Comparison of ENCODE assay signal across 1 cellular context in genomic region chr9:109498195-109499060, GRCh38.
TF ChIP-seq lines count a peak whose summit lies in the region.

Gene PTPN3 (minus strand): TSS chr9:109498307. CDS start chr9:109463434, 34,873 bp downstream.

TF ChIP-seq in HepG2, 621 proteins besides CTCF, POLR2A, EP300 and RAD21 (continued from another document and continues in another):
- TF ChIP-seq FOXK1 (CRISPR knock-in tag; IDR thresholded peaks at IDR 0.05; ENCODE audit: borderline replicate concordance, low read depth) (no peak), ZNF3 (CRISPR knock-in tag; IDR thresholded peaks at IDR 0.05) (peak; percentile 71), ZNF562 (CRISPR knock-in tag; IDR thresholded peaks at IDR 0.05; ENCODE audit: borderline replicate concordance) (no peak), ZNF326 (CRISPR knock-in tag; IDR thresholded peaks at IDR 0.05; ENCODE audit: borderline replicate concordance) (no peak), ATF5 (CRISPR knock-in tag; IDR thresholded peaks at IDR 0.05; ENCODE audit: low read depth) (no peak), HOXA7 (CRISPR knock-in tag; IDR thresholded peaks at IDR 0.05) (no peak), KDM2A (CRISPR knock-in tag; IDR thresholded peaks at IDR 0.05; ENCODE audit: borderline replicate concordance, low read depth) (0 out of 2 replicates have a peak, but pooled peaks have one; percentile 27), ZNF563 (CRISPR knock-in tag; IDR thresholded peaks at IDR 0.05) (no peak), SRSF9 (IDR thresholded peaks at IDR 0.05; ENCODE audit: borderline replicate concordance, insufficient read depth, low read depth, low read length, poor library complexity, severe bottlenecking) (no peak), USF2 (IDR thresholded peaks at IDR 0.05; ENCODE audit: low read depth, low read length) (no peak), USF2 (CRISPR knock-in tag; IDR thresholded peaks at IDR 0.05; ENCODE audit: borderline replicate concordance) (no peak), KDM5B (CRISPR knock-in tag; IDR thresholded peaks at IDR 0.05; ENCODE audit: borderline replicate concordance) (0 out of 2 replicates have a peak, but pooled peaks have one; percentile 32), BATF2 (CRISPR knock-in tag; IDR thresholded peaks at IDR 0.05) (no peak), ZNF580 (CRISPR knock-in tag; IDR thresholded peaks at IDR 0.05; ENCODE audit: borderline replicate concordance, low read depth) (no peak), THAP11 (CRISPR knock-in tag; IDR thresholded peaks at IDR 0.05) (0 out of 2 replicates have a peak, but pooled peaks have one; percentile 12), BHLHE40 (IDR thresholded peaks at IDR 0.05; ENCODE audit: low read length) (no peak), MTF1 (CRISPR knock-in tag; IDR thresholded peaks at IDR 0.05) (no peak), ZNF263 (CRISPR knock-in tag; IDR thresholded peaks at IDR 0.05) (0 out of 2 replicates have a peak, but pooled peaks have one; percentile 25), TFDP1 (CRISPR knock-in tag; IDR thresholded peaks at IDR 0.05; ENCODE audit: borderline replicate concordance) (peak; percentile 42; the same call in 1 of the 2 replicates), SALL1 (CRISPR knock-in tag; IDR thresholded peaks at IDR 0.05) (0 out of 2 replicates have a peak, but pooled peaks have one; percentile 5), NRL (CRISPR knock-in tag; IDR thresholded peaks at IDR 0.05; ENCODE audit: borderline replicate concordance) (peak; percentile 51; the same call in 1 of the 2 replicates), KAT7 (CRISPR knock-in tag; IDR thresholded peaks at IDR 0.05; ENCODE audit: borderline replicate concordance) (0 out of 2 replicates have a peak, but pooled peaks have one; percentile 30), SAFB2 (CRISPR knock-in tag; IDR thresholded peaks at IDR 0.05; ENCODE audit: borderline replicate concordance, low read depth) (no peak), ZNF691 (CRISPR knock-in tag; IDR thresholded peaks at IDR 0.05; ENCODE audit: borderline replicate concordance, low read depth) (peak; percentile 88), ZNF143 (CRISPR knock-in tag; IDR thresholded peaks at IDR 0.05) (no peak), TBX2 (CRISPR knock-in tag; IDR thresholded peaks at IDR 0.05; ENCODE audit: borderline replicate concordance) (no peak), ZNF18 (CRISPR knock-in tag; IDR thresholded peaks at IDR 0.05; ENCODE audit: insufficient replicate concordance) (no peak), ZNF432 (CRISPR knock-in tag; IDR thresholded peaks at IDR 0.05; ENCODE audit: borderline replicate concordance) (no peak), TAF15 (IDR thresholded peaks at IDR 0.05; ENCODE audit: low read depth, low read length, poor library complexity, severe bottlenecking) (no peak), ZNF501 (CRISPR knock-in tag; IDR thresholded peaks at IDR 0.05) (no peak), KDM1A (CRISPR knock-in tag; IDR thresholded peaks at IDR 0.05) (0 out of 2 replicates have a peak, but pooled peaks have one; percentile 49), STAG1 (CRISPR knock-in tag; IDR thresholded peaks at IDR 0.05) (no peak), ZNF329 (CRISPR knock-in tag; IDR thresholded peaks at IDR 0.05; ENCODE audit: low read depth) (0 out of 2 replicates have a peak, but pooled peaks have one; percentile 30), ZBTB20 (CRISPR knock-in tag; IDR thresholded peaks at IDR 0.05; ENCODE audit: borderline replicate concordance, low read depth) (no peak), NR2F1 (CRISPR knock-in tag; IDR thresholded peaks at IDR 0.05) (no peak), ZNF660 (CRISPR knock-in tag; IDR thresholded peaks at IDR 0.05; ENCODE audit: borderline replicate concordance, low read depth) (no peak), TSC22D2 (CRISPR knock-in tag; IDR thresholded peaks at IDR 0.05; ENCODE audit: borderline replicate concordance) (0 out of 2 replicates have a peak, but pooled peaks have one; percentile 56), ZNF687 (CRISPR knock-in tag; IDR thresholded peaks at IDR 0.05) (peak; percentile 61), ZNF280B (CRISPR knock-in tag; IDR thresholded peaks at IDR 0.05; ENCODE audit: borderline replicate concordance) (0 out of 2 replicates have a peak, but pooled peaks have one; percentile 44), KLF11 (CRISPR knock-in tag; IDR thresholded peaks at IDR 0.05) (peak; percentile 58; the same call in 1 of the 2 replicates), ZNF768 (CRISPR knock-in tag; IDR thresholded peaks at IDR 0.05) (no peak), ARID2 (CRISPR knock-in tag; IDR thresholded peaks at IDR 0.05; ENCODE audit: borderline replicate concordance) (no peak), BRD4 (CRISPR knock-in tag; IDR thresholded peaks at IDR 0.05) (0 out of 2 replicates have a peak, but pooled peaks have one; percentile 33), NFAT5 (CRISPR knock-in tag; IDR thresholded peaks at IDR 0.05) (0 out of 2 replicates have a peak, but pooled peaks have one; percentile 27)
